Comparison of ENCODE assay signal across 8 cellular contexts in the genomic region with DNA sequence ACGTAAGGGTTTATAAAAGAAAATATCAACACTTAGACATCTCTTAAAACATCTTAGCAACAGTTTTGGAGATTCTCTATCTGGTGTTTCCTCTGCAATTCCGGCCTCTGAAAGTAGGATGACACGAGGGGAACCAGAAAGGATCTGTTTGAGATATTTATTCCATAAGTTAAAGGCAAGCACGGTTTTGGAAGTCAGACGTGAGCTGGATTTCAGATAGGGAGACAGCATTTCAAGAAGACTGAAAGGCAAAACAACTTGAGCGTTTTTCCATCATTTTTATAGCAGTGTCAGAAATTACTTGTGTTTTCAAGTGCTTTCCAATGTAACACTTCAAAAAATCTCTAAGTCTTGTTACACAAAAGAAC. TPM values are rescaled to one million over a fixed set of nuclear protein-coding genes. Genes with fewer than 3 reads are reported as not detected.
A peak's percentile ranks its signal among the peaks of the same experiment; 100 is the strongest.
DNase-seq lines count a peak whose midpoint lies in the region; ATAC-seq, FAIRE-seq and TF ChIP-seq lines count a peak whose summit lies in the region.

No MANE protein-coding gene starts in this region.

- H3K27me3 Mint-ChIP-seq in Calu3 (ENCODE audit: unreplicated experiment): no peaks in the 10 kb centered on the region
- peaks cover 0 to 8% (median 0%) of the 10 kb centered on the region in 5 donors for H3K27me3 Mint-ChIP-seq in naive thymus-derived CD4-positive, alpha-beta T cell

- H3K4me3 Mint-ChIP-seq in Calu3 (ENCODE audit: low read depth, unreplicated experiment): peak overlapping the region; percentile 75
- peak overlapping the region; percentile 83 to 100 (median 96) for H3K4me3 Mint-ChIP-seq in naive thymus-derived CD4-positive, alpha-beta T cell

- no peaks in the 10 kb centered on the region for H3K36me3 ChIP-seq in MM.1S (replicated peaks; ENCODE audit: insufficient read depth, low read length)
- no peaks in the 10 kb centered on the region for H3K36me3 ChIP-seq in naive thymus-derived CD4-positive, alpha-beta T cell (ENCODE audit: control insufficient read depth in 2 of 3, insufficient read depth in 3 of 3, low read length in 3 of 3)

- H3K4me3 ChIP-seq in MM.1S (ENCODE audit: low read length): peak overlapping the region; percentile 61
- H3K4me3 ChIP-seq in naive thymus-derived CD4-positive, alpha-beta T cell (ENCODE audit: low read length): peak overlapping the region; percentile 81

- no peak for ATAC-seq in naive thymus-derived CD4-positive, alpha-beta T cell
- ATAC-seq in GM21360 (IDR thresholded peaks at IDR 0.05; ENCODE audit: unreplicated experiment): no peak

- H3K27me3 ChIP-seq in MM.1S (replicated peaks; ENCODE audit: insufficient read depth, low read length): no peaks in the 10 kb centered on the region
- H3K27me3 ChIP-seq in naive thymus-derived CD4-positive, alpha-beta T cell (ENCODE audit: control insufficient read depth in 2 of 2, insufficient read depth in 2 of 2, low read length in 2 of 2): no peaks in the 10 kb centered on the region

- no peaks in the 10 kb centered on the region for H3K9me2 ChIP-seq in MM.1S (replicated peaks; ENCODE audit: insufficient read depth, low read length)

- no peaks in the 10 kb centered on the region for H3K9me3 Mint-ChIP-seq in Calu3 (ENCODE audit: low read depth, unreplicated experiment)
- H3K9me3 Mint-ChIP-seq in naive thymus-derived CD4-positive, alpha-beta T cell: peaks cover 0 to 27% (median 4%) of the 10 kb centered on the region in 11 donors

- peak overlapping the region; percentile 98 for H3K27ac Mint-ChIP-seq in Calu3 (ENCODE audit: unreplicated experiment)
- H3K27ac Mint-ChIP-seq in naive thymus-derived CD4-positive, alpha-beta T cell: peak overlapping the region; percentile 82 to 100 (median 96)

- DNase-seq in Calu3 (no peak), MM.1S (no peak), cerebellar cortex (ENCODE audit: low spot score) (peak; percentile 59), cortex of kidney (lab: John Stamatoyannopoulos, UW) (no peak), frontal cortex (ENCODE audit: low spot score in 2 of 2) (no peak), 8988T (no peak)
- peak in 1 of 9 donors; percentile 13 for DNase-seq in naive thymus-derived CD4-positive, alpha-beta T cell

- H4K20me1 ChIP-seq in MM.1S (ENCODE audit: insufficient read depth, low read length): no peaks in the 10 kb centered on the region

- H3K79me2 ChIP-seq in MM.1S (ENCODE audit: low read length): no peaks in the 10 kb centered on the region

- BruUV-seq in Calu3 (replicated peaks; lab: Mats Ljungman, UMichigan): no TSS peak

- no peaks in the 10 kb centered on the region for H3K9me3 ChIP-seq in MM.1S (replicated peaks; ENCODE audit: insufficient read depth, low read length)
- H3K9me3 ChIP-seq in naive thymus-derived CD4-positive, alpha-beta T cell (ENCODE audit: control insufficient read depth in 2 of 3, low read length in 3 of 3): no peaks in the 10 kb centered on the region

- peak overlapping the region; percentile 68 for H3K9ac ChIP-seq in MM.1S (ENCODE audit: low read length)

- no peak for FAIRE-seq in frontal cortex (lab: Jason Lieb, UNC)

- no peak for TF ChIP-seq CTCF in Calu3 (IDR thresholded peaks at IDR 0.05; ENCODE audit: unreplicated experiment)
- no peak for TF ChIP-seq CTCF in MM.1S (IDR thresholded peaks at IDR 0.05; ENCODE audit: low read length)

- H3F3A ChIP-seq in MM.1S (ENCODE audit: insufficient read depth, low read length): peaks cover 27% of the 10 kb centered on the region

- no peaks in the 10 kb centered on the region for H3K4me1 ChIP-seq in MM.1S (ENCODE audit: low read length)
- H3K4me1 ChIP-seq in naive thymus-derived CD4-positive, alpha-beta T cell (ENCODE audit: control insufficient read depth in 2 of 2, insufficient read depth in 2 of 2, low read length in 2 of 2): peaks cover 4 to 19% of the 10 kb centered on the region in 2 donors

- POLR2A ChIA-PET in naive thymus-derived CD4-positive, alpha-beta T cell (lab: Charles Lee): interaction anchor here (1.1 to 6.3 kb wide), 9 partner anchors 9 to 153 kb away, joined by 4 to 37 read pairs (median 8); a partner anchor contains a TSS

- peak overlapping the region; percentile 81 for H2AFZ ChIP-seq in MM.1S (ENCODE audit: low read length)

- intact Hi-C loops in Calu3 (cut with micrococcal nuclease; ENCODE audit: unreplicated experiment): loop anchor here (2.0 kb wide), 1 partner anchor 27 kb away; a partner anchor contains a TSS
- intact Hi-C loops in naive thymus-derived CD4-positive, alpha-beta T cell (cut with micrococcal nuclease): loop anchor here (2.0 to 5.0 kb wide), 9 partner anchors 17 to 1441 kb away; a partner anchor contains a TSS

- peaks cover 40% of the 10 kb centered on the region for H3K36me3 Mint-ChIP-seq in Calu3 (ENCODE audit: insufficient read depth, unreplicated experiment)
- H3K36me3 Mint-ChIP-seq in naive thymus-derived CD4-positive, alpha-beta T cell: peaks cover 0 to 7% (median 0%) of the 10 kb centered on the region in 5 donors

- peak overlapping the region; percentile 91 for H3K4me2 ChIP-seq in MM.1S (ENCODE audit: low read depth, low read length)

- CTCF ChIA-PET in Calu3 (lab: Charles Lee): interaction anchor here (1.6 kb wide), 1 partner anchor 10 kb away, joined by 7 read pairs; no protein-coding TSS in a partner anchor
- CTCF ChIA-PET in naive thymus-derived CD4-positive, alpha-beta T cell (lab: Charles Lee): no interaction called here

- H3K4me1 Mint-ChIP-seq in Calu3 (ENCODE audit: low read depth, unreplicated experiment): peaks cover 43% of the 10 kb centered on the region
- peaks cover 5 to 56% (median 40%) of the 10 kb centered on the region in 7 donors for H3K4me1 Mint-ChIP-seq in naive thymus-derived CD4-positive, alpha-beta T cell

- peak overlapping the region; percentile 75 for H3K27ac ChIP-seq in MM.1S (ENCODE audit: low read length)
- peak overlapping the region; percentile 50 for H3K27ac ChIP-seq in naive thymus-derived CD4-positive, alpha-beta T cell (ENCODE audit: low read depth, low read length)

RNA-seq across cellular contexts. Expression of gene BTN3A2, which starts 52.9 kb away (rescaled TPM):
- 28.2 and 36.3 TPM in 2 replicates for total RNA-seq in Calu3 (2022)
- 100 to 1,000 TPM; 131 to 274 (median 180) TPM for total RNA-seq in naive thymus-derived CD4-positive, alpha-beta T cell
- polyA plus RNA-seq in naive thymus-derived CD4-positive, alpha-beta T cell: 100 to 1,000 TPM; 113 to 142 TPM
- 2.0 TPM for total RNA-seq in frontal cortex
